Comparison of ENCODE assay signal across 18 cellular contexts in genomic region chr1:198912046-198912445, GRCh38.
DNase-seq lines count a peak whose midpoint lies in the region; ATAC-seq and TF ChIP-seq lines count a peak whose summit lies in the region.
"Had no signal": no experiment of that assay in that cellular context is flagged by ENCODE, and none has a peak within 500 bp of the region (broad histone marks: within the 10 kb centered on the region; RNA-seq: fewer than 3 reads in every experiment).

No MANE protein-coding gene starts in this region.

- no peak for TF ChIP-seq CTCF in chondrocyte (IDR thresholded peaks at IDR 0.05)
- no peak for TF ChIP-seq CTCF in psoas muscle (IDR thresholded peaks at IDR 0.05)
- TF ChIP-seq CTCF in foreskin fibroblast (IDR thresholded peaks at IDR 0.05; ENCODE audit: low read depth, low read length) = no peak

- H3K27me3 Mint-ChIP-seq in activated naive CD8-positive, alpha-beta T cell = no peaks in the 10 kb centered on the region
- H3K27me3 Mint-ChIP-seq in activated naive CD8-positive, alpha-beta T cell treated with anti-CD3 and anti-CD28 coated beads for 36 hours = no peaks in the 10 kb centered on the region
- no peaks in the 10 kb centered on the region for H3K27me3 Mint-ChIP-seq in chondrocyte (ENCODE audit: low read depth)
- H3K27me3 Mint-ChIP-seq: B cell had no signal

- peak overlapping the region; percentile 5 for H3K27ac Mint-ChIP-seq in activated naive CD8-positive, alpha-beta T cell
- no peak overlapping the region for H3K27ac Mint-ChIP-seq in activated naive CD8-positive, alpha-beta T cell treated with anti-CD3 and anti-CD28 coated beads for 36 hours
- peak overlapping the region; percentile 53 for H3K27ac Mint-ChIP-seq in chondrocyte (ENCODE audit: unreplicated experiment)
- H3K27ac Mint-ChIP-seq: B cell; CD8-positive, alpha-beta T cell; GM23338 had no signal

- peaks cover 19% of the 10 kb centered on the region for H3K36me3 Mint-ChIP-seq in activated naive CD8-positive, alpha-beta T cell
- peaks cover 32% of the 10 kb centered on the region for H3K36me3 Mint-ChIP-seq in activated naive CD8-positive, alpha-beta T cell treated with anti-CD3 and anti-CD28 coated beads for 36 hours
- peaks cover 23% of the 10 kb centered on the region for H3K36me3 Mint-ChIP-seq in chondrocyte (ENCODE audit: low read depth)
- H3K36me3 Mint-ChIP-seq: CD8-positive, alpha-beta T cell had no signal

- no peak overlapping the region for H3K27ac ChIP-seq in psoas muscle
- H3K27ac ChIP-seq: 22Rv1; BLaER1 treated with 17β-estradiol and CSF1 and Interleukin-3, amounts not matched to agents 10 nM and 100 nM had no signal

- no peaks in the 10 kb centered on the region for H3K36me3 ChIP-seq in psoas muscle (ENCODE audit: insufficient read depth in 1 of 2, low read depth in 1 of 2)

- H3K4me3 Mint-ChIP-seq in activated naive CD8-positive, alpha-beta T cell = no peak overlapping the region
- no peak overlapping the region for H3K4me3 Mint-ChIP-seq in activated naive CD8-positive, alpha-beta T cell treated with anti-CD3 and anti-CD28 coated beads for 36 hours
- no peak overlapping the region for H3K4me3 Mint-ChIP-seq in chondrocyte (ENCODE audit: unreplicated experiment)
- H3K4me3 Mint-ChIP-seq: B cell; CD8-positive, alpha-beta T cell; GM23338 had no signal

- no peaks in the 10 kb centered on the region for H3K27me3 ChIP-seq in psoas muscle (ENCODE audit: insufficient read depth in 3 of 3, low read length in 2 of 3)
- H3K27me3 ChIP-seq: BLaER1 treated with 17β-estradiol and CSF1 and Interleukin-3, amounts not matched to agents 10 nM and 100 nM had no signal

- H3K9me3 ChIP-seq in psoas muscle = no peaks in the 10 kb centered on the region

- peaks cover 8% of the 10 kb centered on the region for H3K9me3 Mint-ChIP-seq in activated naive CD8-positive, alpha-beta T cell (ENCODE audit: low read depth)
- H3K9me3 Mint-ChIP-seq in activated naive CD8-positive, alpha-beta T cell treated with anti-CD3 and anti-CD28 coated beads for 36 hours = peaks cover 7% of the 10 kb centered on the region
- no peaks in the 10 kb centered on the region for H3K9me3 Mint-ChIP-seq in chondrocyte (ENCODE audit: low read depth)
- H3K9me3 Mint-ChIP-seq: GM23338 had no signal

- intact Hi-C loops in psoas muscle (cut with DNase I) = no loop called here

- 87 to 94% (median 89%) methylated on average over 1 of the region's 1 CpG for WGBS in psoas muscle, 3 donors

- peaks cover 47% of the 10 kb centered on the region for H3K4me1 Mint-ChIP-seq in activated naive CD8-positive, alpha-beta T cell (ENCODE audit: low read depth)
- peaks cover 41% of the 10 kb centered on the region for H3K4me1 Mint-ChIP-seq in activated naive CD8-positive, alpha-beta T cell treated with anti-CD3 and anti-CD28 coated beads for 36 hours
- H3K4me1 Mint-ChIP-seq in chondrocyte (ENCODE audit: low read depth) = peaks cover 83% of the 10 kb centered on the region

- ATAC-seq in psoas muscle (no peak), GM21619 (IDR thresholded peaks at IDR 0.05; ENCODE audit: unreplicated experiment) (no peak)
- ATAC-seq: CD8-positive, alpha-beta T cell; GM23338; K562 had no signal

- no peak for DNase-seq in activated naive CD8-positive, alpha-beta T cell treated with anti-CD3 and anti-CD28 coated beads for 36 hours
- DNase-seq in NCI-H460 (ENCODE audit: extremely low read depth, low read depth) (peak; percentile 58), chondrocyte (ENCODE audit: low spot score) (no peak), psoas muscle (no peak), foreskin fibroblast (no peak)
- DNase-seq: Calu3, DMS 273 treated with DMSO at 0.1 percent for 48 hours, DMS53, HCEC 1CT, IMR-90 had no signal

- H3K4me1 ChIP-seq in psoas muscle = no peaks in the 10 kb centered on the region

- H3K4me3 ChIP-seq in psoas muscle (no peak overlapping the region), foreskin fibroblast (ENCODE audit: low read depth in 1 of 2, low read length in 2 of 2) (no peak overlapping the region)
- H3K4me3 ChIP-seq: BLaER1 treated with 17β-estradiol and CSF1 and Interleukin-3, amounts not matched to agents 10 nM and 100 nM; GM23338; K562 had no signal
